In the genomic region with DNA sequence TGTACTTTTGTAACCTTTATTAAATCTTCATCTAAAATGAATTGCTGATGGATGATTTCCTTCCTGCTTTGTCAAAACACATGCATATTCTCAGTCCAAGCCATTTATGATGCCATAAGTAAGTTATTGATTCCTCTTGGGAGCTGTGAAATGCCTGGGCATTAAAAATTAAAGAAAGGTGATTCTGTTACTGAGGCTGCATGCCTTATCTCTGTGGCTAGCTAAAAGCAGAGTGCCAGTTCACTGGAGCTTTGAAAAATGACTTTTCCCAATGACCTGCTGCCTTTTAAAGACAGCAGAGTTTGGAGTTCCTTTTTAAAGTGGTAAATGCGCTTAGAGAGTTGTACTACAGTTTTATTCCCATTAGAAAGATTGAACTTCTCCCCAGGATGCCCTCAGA, we compare ENCODE assay signal across 36 cellular contexts.
"Had no signal": no experiment of that assay in that cellular context is flagged by ENCODE, and none has a peak within 500 bp of the region (broad histone marks: within the 10 kb centered on the region; RNA-seq: fewer than 3 reads in every experiment).

No MANE protein-coding gene starts in this region.

- H3K27ac ChIP-seq: ascending aorta, KMS-11, PC-9, RWPE1, VCaP had no signal

- H3K4me3 Mint-ChIP-seq: activated B cell treated with CpG ODN at 0.5 μM for 24 hours; activated CD4-positive, alpha-beta memory T cell treated with anti-CD3 and anti-CD28 coated beads, Interleukin-2, amount 10 ng/mL, durations not matched to agents 7 days and 5 days; activated CD8-positive, alpha-beta memory T cell treated with anti-CD3 and anti-CD28 coated beads, Interleukin-2, amount 10 ng/mL, durations not matched to agents 7 days and 5 days; activated naive CD8-positive, alpha-beta T cell treated with anti-CD3 and anti-CD28 coated beads for 36 hours had no signal

- DNase-seq: activated B cell treated with CpG ODN at 0.5 μM for 24 hours; activated CD4-positive, alpha-beta memory T cell treated with anti-CD3 and anti-CD28 coated beads, Interleukin-2, amount 10 ng/mL, durations not matched to agents 7 days and 5 days; activated CD4-positive, alpha-beta T cell treated with anti-CD3 and anti-CD28 coated beads for 48 hours; activated CD4-positive, CD25-positive, alpha-beta regulatory T cell treated with anti-CD3 and anti-CD28 coated beads, Interleukin-2, amount 50 U/mL, for 72 hours; activated CD8-positive, alpha-beta memory T cell treated with anti-CD3 and anti-CD28 coated beads for 24 hours; activated CD8-positive, alpha-beta memory T cell treated with anti-CD3 and anti-CD28 coated beads, Interleukin-2, amount 10 ng/mL, durations not matched to agents 7 days and 5 days; activated CD8-positive, alpha-beta memory T cell treated with anti-CD3 and anti-CD28 coated beads, Interleukin-2, amount 50 U/mL, for 48 hours; activated effector memory CD4-positive, alpha-beta T cell treated with anti-CD3 and anti-CD28 coated beads, Interleukin-2, amount 50 U/mL, for 16 hours; activated naive CD4-positive, alpha-beta T cell; activated naive CD4-positive, alpha-beta T cell treated with anti-CD3 and anti-CD28 coated beads, Interleukin-2, amount 50 U/mL, for 16 hours; activated naive CD8-positive, alpha-beta T cell treated with anti-CD3 and anti-CD28 coated beads for 36 hours; activated T-cell treated with anti-CD3 and anti-CD28 coated beads, Interleukin-2, amount 50 U/mL, for 48 hours; amniotic stem cell; MM.1S; MV-4-11; NCI-H1092; NCI-H1436 treated with DMSO at 0.1 percent for 48 hours; NCI-H1694 treated with DMSO at 0.1 percent for 48 hours; NCI-H2029; NCI-H2107; NCI-H2171; NCI-H510A; NCI-H526; NCI-H748 treated with DMSO at 0.1 percent for 48 hours; NK-92 treated with Interleukin-12 subunit alpha and Interleukin-12 subunit beta, amount 100 ng/mL, for 24 hours; PC-9; SIG-M5; SW 1271; T-helper 1 cell; T-helper 2 cell; T-helper 9 cell had no signal

- H3K4me1 Mint-ChIP-seq: activated B cell treated with CpG ODN at 0.5 μM for 24 hours; activated naive CD8-positive, alpha-beta T cell treated with anti-CD3 and anti-CD28 coated beads for 36 hours had no signal

- H3K36me3 Mint-ChIP-seq: activated CD8-positive, alpha-beta memory T cell treated with anti-CD3 and anti-CD28 coated beads, Interleukin-2, amount 10 ng/mL, durations not matched to agents 7 days and 5 days had no signal

- H3K9me3 Mint-ChIP-seq: activated B cell treated with CpG ODN at 0.5 μM for 24 hours; activated CD4-positive, alpha-beta memory T cell treated with anti-CD3 and anti-CD28 coated beads, Interleukin-2, amount 10 ng/mL, durations not matched to agents 7 days and 5 days; activated naive CD8-positive, alpha-beta T cell treated with anti-CD3 and anti-CD28 coated beads for 36 hours had no signal

- FAIRE-seq: RCC 7860 had no signal

- H3K27me3 Mint-ChIP-seq: activated B cell treated with CpG ODN at 0.5 μM for 24 hours; activated CD4-positive, alpha-beta memory T cell treated with anti-CD3 and anti-CD28 coated beads, Interleukin-2, amount 10 ng/mL, durations not matched to agents 7 days and 5 days; activated CD8-positive, alpha-beta memory T cell treated with anti-CD3 and anti-CD28 coated beads, Interleukin-2, amount 10 ng/mL, durations not matched to agents 7 days and 5 days; activated naive CD8-positive, alpha-beta T cell treated with anti-CD3 and anti-CD28 coated beads for 36 hours had no signal

- H3K27ac Mint-ChIP-seq: activated B cell treated with CpG ODN at 0.5 μM for 24 hours; activated CD4-positive, alpha-beta memory T cell treated with anti-CD3 and anti-CD28 coated beads, Interleukin-2, amount 10 ng/mL, durations not matched to agents 7 days and 5 days; activated CD8-positive, alpha-beta memory T cell treated with anti-CD3 and anti-CD28 coated beads, Interleukin-2, amount 10 ng/mL, durations not matched to agents 7 days and 5 days; activated naive CD8-positive, alpha-beta T cell treated with anti-CD3 and anti-CD28 coated beads for 36 hours had no signal
